In the genomic region with DNA sequence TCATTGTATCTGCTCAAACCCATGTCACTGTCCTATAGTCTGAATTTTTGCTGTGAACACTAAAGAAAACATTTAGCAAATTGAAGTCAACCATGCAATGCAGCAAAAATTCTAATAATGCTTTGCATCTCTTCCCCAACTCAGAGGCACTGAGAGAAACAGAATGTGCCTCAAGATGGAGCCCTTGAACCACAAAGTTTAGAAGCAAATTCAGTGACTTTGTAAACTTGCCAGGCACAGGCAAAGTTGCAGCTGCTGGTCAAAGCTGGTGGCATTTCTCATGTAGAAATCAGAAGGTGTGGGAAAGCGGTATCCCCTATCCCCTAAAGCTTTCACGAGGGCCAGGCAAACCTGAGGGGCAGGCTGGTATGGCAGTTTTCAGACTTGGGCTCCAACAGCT, we compare ENCODE assay signal across 8 cellular contexts.
DNase-seq lines count a peak whose midpoint lies in the region; ATAC-seq and TF ChIP-seq lines count a peak whose summit lies in the region.

No MANE protein-coding gene starts in this region.

- no peaks in the 10 kb centered on the region for H3K79me2 ChIP-seq in parathyroid adenoma

- no peak overlapping the region for H3K4me2 ChIP-seq in parathyroid adenoma (ENCODE audit: low read length)

- H3K27me3 ChIP-seq in parathyroid adenoma (ENCODE audit: control insufficient read depth, insufficient read depth, low read length), result no peaks in the 10 kb centered on the region

- H3K9me3 ChIP-seq in parathyroid adenoma (ENCODE audit: control insufficient read depth, low read length), result no peaks in the 10 kb centered on the region

- H3K9ac ChIP-seq in parathyroid adenoma, result no peak overlapping the region

- peak; percentile 65 for TF ChIP-seq CTCF in fibroblast of the aortic adventitia (IDR thresholded peaks at IDR 0.05; ENCODE audit: insufficient read depth, low read length)
- peak; percentile 19 for TF ChIP-seq CTCF in parathyroid adenoma (IDR thresholded peaks at IDR 0.05)
- TF ChIP-seq CTCF in coronary artery (IDR thresholded peaks at IDR 0.05), result no peak

- H3K4me3 ChIP-seq in fibroblast of the aortic adventitia (ENCODE audit: low read depth, low read length) (no peak overlapping the region), parathyroid adenoma (ENCODE audit: low read depth, low read length) (no peak overlapping the region), coronary artery (no peak overlapping the region)

- H3K27ac ChIP-seq in parathyroid adenoma (no peak overlapping the region), coronary artery (no peak overlapping the region)

- no peaks in the 10 kb centered on the region for H3K4me1 ChIP-seq in parathyroid adenoma

- H2AFZ ChIP-seq in parathyroid adenoma, result no peak overlapping the region

- no peak for ATAC-seq in GM21786 (IDR thresholded peaks at IDR 0.05; ENCODE audit: unreplicated experiment)
- no peak for ATAC-seq in GM21619 (IDR thresholded peaks at IDR 0.05; ENCODE audit: unreplicated experiment)

- in situ Hi-C loops in SK-MEL-5 (cut with HindIII; ENCODE audit: low pct_unique_long_range_greater_than_20kb, low sequenced_read_pairs), result no loop called here

- no peaks in the 10 kb centered on the region for H3K36me3 ChIP-seq in parathyroid adenoma (ENCODE audit: control insufficient read depth, insufficient read depth, low read length)

- DNase-seq in stimulated activated CD4-positive, alpha-beta T cell treated with anti-CD3 and anti-CD28 coated beads, Interleukin-12 subunit alpha, Interleukin-12 subunit beta, amount 100 ng/mL, for 4 hours, result peak; percentile 0
- DNase-seq in stimulated activated CD4-positive, alpha-beta T cell treated with anti-CD3 and anti-CD28 coated beads, Interleukin-1b, Interleukin-23, amount 100 ng/mL, for 48 hours, result no peak
- DNase-seq in SK-MEL-5 (ENCODE audit: low read depth, low spot score), result peak; percentile 44
- DNase-seq in fibroblast of the aortic adventitia (ENCODE audit: low read depth), result peak; percentile 87
- DNase-seq in coronary artery (ENCODE audit: low spot score), result no peak

Comparison
In these comparisons a context has a peak if more than half of its experiments do, and no peak if none do; other contexts are left out.
1. DNase-seq: peak in stimulated activated CD4-positive, alpha-beta T cell treated with anti-CD3 and anti-CD28 coated beads, Interleukin-12 subunit alpha, Interleukin-12 subunit beta, amount 100 ng/mL, for 4 hours (single experiment), SK-MEL-5 (single experiment) and fibroblast of the aortic adventitia (single experiment); none in stimulated activated CD4-positive, alpha-beta T cell treated with anti-CD3 and anti-CD28 coated beads, Interleukin-1b, Interleukin-23, amount 100 ng/mL, for 48 hours (single experiment) and coronary artery (single experiment).